2 cellular contexts compared by ENCODE assay signal in genomic region chr16:5438591-5438990, GRCh38.
A peak's percentile ranks its signal among the peaks of the same experiment; 100 is the strongest.
TF ChIP-seq lines count a peak whose summit lies in the region.

No MANE protein-coding gene starts in this region.

TF ChIP-seq in HepG2, 621 proteins besides CTCF, POLR2A, EP300 and RAD21 (continued from another document):
- TF ChIP-seq USF2 (IDR thresholded peaks at IDR 0.05; ENCODE audit: low read depth, low read length) = peak; percentile 54; the same call in 1 of the 2 replicates
- TF ChIP-seq USF2 (CRISPR knock-in tag; IDR thresholded peaks at IDR 0.05; ENCODE audit: borderline replicate concordance) = no peak; the same call in 1 of the 2 replicates
- TF ChIP-seq ZNF275 (CRISPR knock-in tag; IDR thresholded peaks at IDR 0.05; ENCODE audit: borderline replicate concordance) = no peak
- TF ChIP-seq NAIF1 (CRISPR knock-in tag; IDR thresholded peaks at IDR 0.05; ENCODE audit: borderline replicate concordance) = no peak
- no peak for TF ChIP-seq HCFC1 (IDR thresholded peaks at IDR 0.05; ENCODE audit: low read depth, low read length)
- TF ChIP-seq FOSL2 (CRISPR knock-in tag; IDR thresholded peaks at IDR 0.05) = peak; percentile 88
- TF ChIP-seq ARHGAP35 (CRISPR knock-in tag; IDR thresholded peaks at IDR 0.05; ENCODE audit: borderline replicate concordance) = no peak
- no peak for TF ChIP-seq HNF1A (IDR thresholded peaks at IDR 0.05; ENCODE audit: low read depth)
- no peak for TF ChIP-seq HNF1A (CRISPR knock-in tag; IDR thresholded peaks at IDR 0.05; ENCODE audit: borderline replicate concordance)
- TF ChIP-seq HOXA5 (CRISPR knock-in tag; IDR thresholded peaks at IDR 0.05) = no peak
- TF ChIP-seq BHLHE40 (IDR thresholded peaks at IDR 0.05; ENCODE audit: low read length) = peak; percentile 77
- TF ChIP-seq RAD51 (IDR thresholded peaks at IDR 0.05; ENCODE audit: borderline replicate concordance) = 0 out of 2 replicates have a peak, but pooled peaks have one; percentile 40
- TF ChIP-seq ZNF326 (CRISPR knock-in tag; IDR thresholded peaks at IDR 0.05; ENCODE audit: borderline replicate concordance) = no peak
- TF ChIP-seq RFXAP (CRISPR knock-in tag; IDR thresholded peaks at IDR 0.05; ENCODE audit: borderline replicate concordance) = no peak

TF ChIP-seq in K562, 482 proteins besides CTCF, POLR2A, EP300 and RAD21 (continued from another document and continues in another):
- TF ChIP-seq PBX2 (CRISPR knock-in tag; IDR thresholded peaks at IDR 0.05; ENCODE audit: low read depth) (no peak), PBX2 (tag; conservative IDR thresholded peaks at IDR 0.05; ENCODE audit: low read depth) (no peak), TOE1 (IDR thresholded peaks at IDR 0.05; ENCODE audit: borderline replicate concordance) (peak; percentile 50; the same call in 1 of the 2 replicates), TOE1 (CRISPR knock-in tag; IDR thresholded peaks at IDR 0.05; ENCODE audit: borderline replicate concordance, low read depth) (no peak), E2F6 (IDR thresholded peaks at IDR 0.05; ENCODE audit: borderline replicate concordance in 1 of 2, extremely low read depth in 1 of 2, insufficient read depth in 1 of 2, insufficient read length in 1 of 2, low read depth in 1 of 2, low read length in 1 of 2, poor library complexity in 1 of 2, severe bottlenecking in 1 of 2) (peak in 1 of 2 experiments; percentile 59), BHLHE40 (IDR thresholded peaks at IDR 0.05; ENCODE audit: low read length) (peak; percentile 83), TGIF2 (CRISPR knock-in tag; IDR thresholded peaks at IDR 0.05) (no peak), ATF3 (IDR thresholded peaks at IDR 0.05) (peak; percentile 74), ATF3 (CRISPR knock-in tag; conservative IDR thresholded peaks at IDR 0.05) (no peak), TFE3 (CRISPR knock-in tag; IDR thresholded peaks at IDR 0.05) (peak; percentile 45), FOSL1 (tag; conservative IDR thresholded peaks at IDR 0.05) (peak; percentile 93), JUND (IDR thresholded peaks at IDR 0.05; ENCODE audit: borderline replicate concordance, low read depth, low read length) (peak; percentile 77; the same call in 1 of the 2 replicates), JUND (tag; IDR thresholded peaks at IDR 0.05; ENCODE audit: borderline replicate concordance, low read depth, low read length) (peak; percentile 78; the same call in 1 of the 3 replicates), MGA (IDR thresholded peaks at IDR 0.05) (no peak), SMC3 (conservative IDR thresholded peaks at IDR 0.05; ENCODE audit: insufficient read depth, low read depth, low read length) (no peak), RAD51 (IDR thresholded peaks at IDR 0.05; ENCODE audit: borderline replicate concordance, low read depth) (peak; percentile 56; the same call in 1 of the 2 replicates), ZNF644 (tag; IDR thresholded peaks at IDR 0.05; ENCODE audit: low read depth) (no peak)
- TF ChIP-seq, protein P1, sequence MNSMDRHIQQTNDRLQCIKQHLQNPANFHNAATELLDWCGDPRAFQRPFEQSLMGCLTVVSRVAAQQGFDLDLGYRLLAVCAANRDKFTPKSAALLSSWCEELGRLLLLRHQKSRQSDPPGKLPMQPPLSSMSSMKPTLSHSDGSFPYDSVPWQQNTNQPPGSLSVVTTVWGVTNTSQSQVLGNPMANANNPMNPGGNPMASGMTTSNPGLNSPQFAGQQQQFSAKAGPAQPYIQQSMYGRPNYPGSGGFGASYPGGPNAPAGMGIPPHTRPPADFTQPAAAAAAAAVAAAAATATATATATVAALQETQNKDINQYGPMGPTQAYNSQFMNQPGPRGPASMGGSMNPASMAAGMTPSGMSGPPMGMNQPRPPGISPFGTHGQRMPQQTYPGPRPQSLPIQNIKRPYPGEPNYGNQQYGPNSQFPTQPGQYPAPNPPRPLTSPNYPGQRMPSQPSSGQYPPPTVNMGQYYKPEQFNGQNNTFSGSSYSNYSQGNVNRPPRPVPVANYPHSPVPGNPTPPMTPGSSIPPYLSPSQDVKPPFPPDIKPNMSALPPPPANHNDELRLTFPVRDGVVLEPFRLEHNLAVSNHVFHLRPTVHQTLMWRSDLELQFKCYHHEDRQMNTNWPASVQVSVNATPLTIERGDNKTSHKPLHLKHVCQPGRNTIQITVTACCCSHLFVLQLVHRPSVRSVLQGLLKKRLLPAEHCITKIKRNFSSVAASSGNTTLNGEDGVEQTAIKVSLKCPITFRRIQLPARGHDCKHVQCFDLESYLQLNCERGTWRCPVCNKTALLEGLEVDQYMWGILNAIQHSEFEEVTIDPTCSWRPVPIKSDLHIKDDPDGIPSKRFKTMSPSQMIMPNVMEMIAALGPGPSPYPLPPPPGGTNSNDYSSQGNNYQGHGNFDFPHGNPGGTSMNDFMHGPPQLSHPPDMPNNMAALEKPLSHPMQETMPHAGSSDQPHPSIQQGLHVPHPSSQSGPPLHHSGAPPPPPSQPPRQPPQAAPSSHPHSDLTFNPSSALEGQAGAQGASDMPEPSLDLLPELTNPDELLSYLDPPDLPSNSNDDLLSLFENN (IDR thresholded peaks at IDR 0.05; ENCODE audit: low read depth in 2 of 2, low read length in 2 of 2) = no peak
- TF ChIP-seq, protein P2, sequence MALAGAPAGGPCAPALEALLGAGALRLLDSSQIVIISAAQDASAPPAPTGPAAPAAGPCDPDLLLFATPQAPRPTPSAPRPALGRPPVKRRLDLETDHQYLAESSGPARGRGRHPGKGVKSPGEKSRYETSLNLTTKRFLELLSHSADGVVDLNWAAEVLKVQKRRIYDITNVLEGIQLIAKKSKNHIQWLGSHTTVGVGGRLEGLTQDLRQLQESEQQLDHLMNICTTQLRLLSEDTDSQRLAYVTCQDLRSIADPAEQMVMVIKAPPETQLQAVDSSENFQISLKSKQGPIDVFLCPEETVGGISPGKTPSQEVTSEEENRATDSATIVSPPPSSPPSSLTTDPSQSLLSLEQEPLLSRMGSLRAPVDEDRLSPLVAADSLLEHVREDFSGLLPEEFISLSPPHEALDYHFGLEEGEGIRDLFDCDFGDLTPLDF (CRISPR knock-in tag; IDR thresholded peaks at IDR 0.05) = no peak
- TF ChIP-seq, protein P3, sequence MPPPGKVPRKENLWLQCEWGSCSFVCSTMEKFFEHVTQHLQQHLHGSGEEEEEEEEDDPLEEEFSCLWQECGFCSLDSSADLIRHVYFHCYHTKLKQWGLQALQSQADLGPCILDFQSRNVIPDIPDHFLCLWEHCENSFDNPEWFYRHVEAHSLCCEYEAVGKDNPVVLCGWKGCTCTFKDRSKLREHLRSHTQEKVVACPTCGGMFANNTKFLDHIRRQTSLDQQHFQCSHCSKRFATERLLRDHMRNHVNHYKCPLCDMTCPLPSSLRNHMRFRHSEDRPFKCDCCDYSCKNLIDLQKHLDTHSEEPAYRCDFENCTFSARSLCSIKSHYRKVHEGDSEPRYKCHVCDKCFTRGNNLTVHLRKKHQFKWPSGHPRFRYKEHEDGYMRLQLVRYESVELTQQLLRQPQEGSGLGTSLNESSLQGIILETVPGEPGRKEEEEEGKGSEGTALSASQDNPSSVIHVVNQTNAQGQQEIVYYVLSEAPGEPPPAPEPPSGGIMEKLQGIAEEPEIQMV (tag; conservative IDR thresholded peaks at IDR 0.05; ENCODE audit: low read depth) = no peak
